28 cellular contexts compared by ENCODE assay signal in genomic region chr6:93823489-93823888, GRCh38.
"Had no signal": no experiment of that assay in that cellular context is flagged by ENCODE, and none has a peak within 500 bp of the region (broad histone marks: within the 10 kb centered on the region; RNA-seq: fewer than 3 reads in every experiment).

No MANE protein-coding gene starts in this region.

- H3K36me3 Mint-ChIP-seq: stimulated activated effector memory CD8-positive, alpha-beta T cell treated with anti-CD3 and anti-CD28 coated beads, Interleukin-12 subunit alpha, Interleukin-12 subunit beta, amount 100 ng/mL, for 72 hours; stimulated activated memory B cell treated with anti-CD40 and anti-IgM and Interleukin-4, amounts not matched to agents 10 μg/mL and 1 μg/mL and 100 μg/mL, for 72 hours; stimulated activated naive B cell treated with anti-CD40 and anti-IgM and Interleukin-4, amounts not matched to agents 10 μg/mL and 1 μg/mL and 100 μg/mL, for 72 hours; type B pancreatic cell had no signal

- H3K9me3 ChIP-seq: stomach, suprapubic skin, thoracic aorta, thyroid gland, tibial artery, transverse colon, upper lobe of left lung, upper lobe of right lung, uterus, vagina had no signal

- H3K4me1 ChIP-seq: stomach, suprapubic skin, thyroid gland, tibial artery, tibial nerve, transverse colon, upper lobe of left lung, upper lobe of right lung, uterus, vagina had no signal

- H3K27ac Mint-ChIP-seq: stimulated activated effector memory CD8-positive, alpha-beta T cell treated with anti-CD3 and anti-CD28 coated beads, Interleukin-12 subunit alpha, Interleukin-12 subunit beta, amount 100 ng/mL, for 72 hours; stimulated activated memory B cell treated with anti-CD40 and anti-IgM and Interleukin-4, amounts not matched to agents 10 μg/mL and 1 μg/mL and 100 μg/mL, for 72 hours; stimulated activated naive B cell treated with anti-CD40 and anti-IgM and Interleukin-4, amounts not matched to agents 10 μg/mL and 1 μg/mL and 100 μg/mL, for 72 hours; stimulated activated naive CD8-positive, alpha-beta T cell treated with anti-CD3 and anti-CD28 coated beads, Interleukin-15, amount 100 ng/mL, for 72 hours; stimulated activated naive CD8-positive, alpha-beta T cell treated with anti-CD3 and anti-CD28 coated beads, Interleukin-15, Interleukin-2, amounts not matched to agents 100 ng/mL and 50 ng/mL, for 24 hours; type B pancreatic cell had no signal

- FAIRE-seq: urothelium cell line had no signal

- H3K27ac ChIP-seq: stomach, suprapubic skin, thoracic aorta, thyroid gland, tibial artery, tibial nerve, transverse colon, upper lobe of left lung, upper lobe of right lung, uterus, vagina had no signal

- ATAC-seq: stimulated activated effector memory CD8-positive, alpha-beta T cell treated with anti-CD3 and anti-CD28 coated beads, Interleukin-12 subunit alpha, Interleukin-12 subunit beta, amount 100 ng/mL, for 72 hours; stimulated activated memory B cell treated with anti-CD40 and anti-IgM and Interleukin-4, amounts not matched to agents 10 μg/mL and 1 μg/mL and 100 μg/mL, for 72 hours; stimulated activated naive B cell treated with anti-CD40 and anti-IgM and Interleukin-4, amounts not matched to agents 10 μg/mL and 1 μg/mL and 100 μg/mL, for 72 hours; stimulated activated naive CD8-positive, alpha-beta T cell treated with anti-CD3 and anti-CD28 coated beads, Interleukin-15, amount 100 ng/mL, for 72 hours; stimulated activated naive CD8-positive, alpha-beta T cell treated with anti-CD3 and anti-CD28 coated beads, Interleukin-15, Interleukin-2, amounts not matched to agents 100 U/mL and 50 U/mL, for 24 hours; upper lobe of right lung had no signal

- DNase-seq: stimulated activated CD4-positive, alpha-beta T cell treated with anti-CD3 and anti-CD28 coated beads, Interleukin-2, amount 100 ng/mL, for 48 hours; stimulated activated CD4-positive, alpha-beta T cell treated with anti-CD3 and anti-CD28 coated beads, Interleukin-4, amount 100 ng/mL, for 1 hour; stimulated activated CD4-positive, alpha-beta T cell treated with anti-CD3 and anti-CD28 coated beads, Interleukin-4, amount 100 ng/mL, for 24 hours; stimulated activated CD4-positive, alpha-beta T cell treated with anti-CD3 and anti-CD28 coated beads, Interleukin-4, amount 100 ng/mL, for 4 hours; stimulated activated CD8-positive, alpha-beta memory T cell treated with anti-CD3 and anti-CD28 coated beads, Interleukin-4, amount 100 ng/mL, for 48 hours; stimulated activated naive B cell treated with anti-CD40 and anti-IgM and Interleukin-4, amounts not matched to agents 10 μg/mL and 1 μg/mL and 100 μg/mL, for 72 hours; stimulated activated naive CD4-positive, alpha-beta T cell; stimulated activated naive CD4-positive, alpha-beta T cell treated with Interleukin-2 at 50 U/mL for 16 hours; stimulated activated naive CD8-positive, alpha-beta T cell treated with anti-CD3 and anti-CD28 coated beads, Interleukin-15, amount 100 ng/mL, for 72 hours; stimulated activated naive CD8-positive, alpha-beta T cell treated with anti-CD3 and anti-CD28 coated beads, Interleukin-15, Interleukin-2, amounts not matched to agents 100 U/mL and 50 U/mL, for 24 hours; stomach; substantia nigra; thyroid gland; tibial artery; transverse colon; trophoblast cell; upper lobe of left lung; upper lobe of right lung; uterus had no signal

- H3K27me3 ChIP-seq: stomach, suprapubic skin, thyroid gland, tibial artery, tibial nerve, transverse colon, upper lobe of left lung, upper lobe of right lung, uterus, vagina had no signal

- H3K4me3 ChIP-seq: stomach, suprapubic skin, thoracic aorta, thyroid gland, tibial artery, tibial nerve, transverse colon, upper lobe of left lung, upper lobe of right lung, uterus, vagina had no signal

- H3K4me1 Mint-ChIP-seq: stimulated activated effector memory CD8-positive, alpha-beta T cell treated with anti-CD3 and anti-CD28 coated beads, Interleukin-12 subunit alpha, Interleukin-12 subunit beta, amount 100 ng/mL, for 72 hours; stimulated activated memory B cell treated with anti-CD40 and anti-IgM and Interleukin-4, amounts not matched to agents 10 μg/mL and 1 μg/mL and 100 μg/mL, for 72 hours; stimulated activated naive B cell treated with anti-CD40 and anti-IgM and Interleukin-4, amounts not matched to agents 10 μg/mL and 1 μg/mL and 100 μg/mL, for 72 hours; stimulated activated naive CD8-positive, alpha-beta T cell treated with anti-CD3 and anti-CD28 coated beads, Interleukin-15, amount 100 ng/mL, for 72 hours had no signal

- H3K9me3 Mint-ChIP-seq: stimulated activated naive B cell treated with anti-CD40 and anti-IgM and Interleukin-4, amounts not matched to agents 10 μg/mL and 1 μg/mL and 100 μg/mL, for 72 hours; type B pancreatic cell had no signal

- H3K4me3 Mint-ChIP-seq: stimulated activated effector memory CD8-positive, alpha-beta T cell treated with anti-CD3 and anti-CD28 coated beads, Interleukin-12 subunit alpha, Interleukin-12 subunit beta, amount 100 ng/mL, for 72 hours; stimulated activated memory B cell treated with anti-CD40 and anti-IgM and Interleukin-4, amounts not matched to agents 10 μg/mL and 1 μg/mL and 100 μg/mL, for 72 hours; stimulated activated naive B cell treated with anti-CD40 and anti-IgM and Interleukin-4, amounts not matched to agents 10 μg/mL and 1 μg/mL and 100 μg/mL, for 72 hours; stimulated activated naive CD8-positive, alpha-beta T cell treated with anti-CD3 and anti-CD28 coated beads, Interleukin-15, amount 100 ng/mL, for 72 hours; stimulated activated naive CD8-positive, alpha-beta T cell treated with anti-CD3 and anti-CD28 coated beads, Interleukin-15, Interleukin-2, amounts not matched to agents 100 ng/mL and 50 ng/mL, for 24 hours; type B pancreatic cell had no signal

- H3K36me3 ChIP-seq: stomach, suprapubic skin, thoracic aorta, thyroid gland, tibial artery, tibial nerve, transverse colon, upper lobe of left lung, upper lobe of right lung, uterus, vagina had no signal

- H3K27me3 Mint-ChIP-seq: stimulated activated memory B cell treated with anti-CD40 and anti-IgM and Interleukin-4, amounts not matched to agents 10 μg/mL and 1 μg/mL and 100 μg/mL, for 72 hours; stimulated activated naive B cell treated with anti-CD40 and anti-IgM and Interleukin-4, amounts not matched to agents 10 μg/mL and 1 μg/mL and 100 μg/mL, for 72 hours; stimulated activated naive CD8-positive, alpha-beta T cell treated with anti-CD3 and anti-CD28 coated beads, Interleukin-15, amount 100 ng/mL, for 72 hours; stimulated activated naive CD8-positive, alpha-beta T cell treated with anti-CD3 and anti-CD28 coated beads, Interleukin-15, Interleukin-2, amounts not matched to agents 100 ng/mL and 50 ng/mL, for 24 hours; type B pancreatic cell had no signal
